Comparison of ENCODE assay signal across 22 cellular contexts in the genomic region with DNA sequence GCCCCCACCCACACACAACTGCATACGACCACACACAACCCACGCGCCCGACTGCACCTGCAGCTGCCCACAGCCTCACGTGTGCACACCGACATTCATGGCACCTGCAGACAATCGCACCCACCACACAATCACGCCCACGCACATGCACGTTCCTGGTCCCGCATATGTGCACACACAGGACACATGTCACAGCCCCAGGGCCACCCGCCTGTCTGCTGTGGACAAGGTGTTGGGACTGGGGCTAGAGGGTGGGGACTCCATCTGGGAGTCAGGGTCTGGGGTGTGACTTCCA. TPM values are rescaled to one million over a fixed set of nuclear protein-coding genes. Genes with fewer than 3 reads are reported as not detected.
"Had no signal": no experiment of that assay in that cellular context is flagged by ENCODE, and none has a peak within 500 bp of the region (broad histone marks: within the 10 kb centered on the region; RNA-seq: fewer than 3 reads in every experiment).

No MANE protein-coding gene starts in this region.

- FAIRE-seq: endometrium, islet of Langerhans, small intestine had no signal

- H3K36me3 ChIP-seq: gastrocnemius medialis, heart right ventricle, ovary, right atrium auricular region, thyroid gland, uterus had no signal

- H3K27me3 ChIP-seq: esophagus muscularis mucosa, gastrocnemius medialis, heart right ventricle, ovary, right atrium auricular region, suprapubic skin, thyroid gland, uterus had no signal

- H3K9me3 ChIP-seq: esophagus muscularis mucosa, gastrocnemius medialis, heart right ventricle, ovary, right atrium auricular region, suprapubic skin, thyroid gland, uterus had no signal

- H3K4me3 ChIP-seq: esophagus muscularis mucosa, gastrocnemius medialis, heart right ventricle, ovary, right atrium auricular region, suprapubic skin, thyroid gland, uterus had no signal

- ATAC-seq: gastrocnemius medialis; heart right ventricle; left lobe of liver; naive thymus-derived CD4-positive, alpha-beta T cell; stimulated activated naive CD8-positive, alpha-beta T cell treated with anti-CD3 and anti-CD28 coated beads, Interleukin-15, Interleukin-2, amounts not matched to agents 100 U/mL and 50 U/mL, for 24 hours had no signal

- DNase-seq: effector memory CD4-positive, alpha-beta T cell; gastrocnemius medialis; heart right ventricle; hypothalamus; kidney glomerular epithelial cell; mammary epithelial cell; naive thymus-derived CD4-positive, alpha-beta T cell; ovary; small intestine; stimulated activated CD4-positive, alpha-beta T cell treated with anti-CD3 and anti-CD28 coated beads, Interleukin-12 subunit alpha, Interleukin-12 subunit beta, amount 100 ng/mL, for 4 hours; stimulated activated CD4-positive, alpha-beta T cell treated with anti-CD3 and anti-CD28 coated beads, Interleukin-2, amount 100 ng/mL, for 48 hours; stimulated activated naive CD8-positive, alpha-beta T cell treated with anti-CD3 and anti-CD28 coated beads, Interleukin-15, Interleukin-2, amounts not matched to agents 100 U/mL and 50 U/mL, for 24 hours; thyroid gland; uterus had no signal

- H3K27ac ChIP-seq: epithelial cell of prostate, esophagus muscularis mucosa, gastrocnemius medialis, heart right ventricle, ovary, right atrium auricular region, suprapubic skin, thyroid gland, uterus had no signal

- H3K4me1 ChIP-seq: esophagus muscularis mucosa, gastrocnemius medialis, heart right ventricle, right atrium auricular region, suprapubic skin, thyroid gland, uterus had no signal

RNA-seq across cellular contexts. Expression of a gene that starts 56.4 kb away (rescaled TPM):
- total RNA-seq: mononuclear cell had no signal
- polyA plus RNA-seq: naive thymus-derived CD4-positive, alpha-beta T cell had no signal
